1 cellular context compared by ENCODE assay signal in the genomic region with DNA sequence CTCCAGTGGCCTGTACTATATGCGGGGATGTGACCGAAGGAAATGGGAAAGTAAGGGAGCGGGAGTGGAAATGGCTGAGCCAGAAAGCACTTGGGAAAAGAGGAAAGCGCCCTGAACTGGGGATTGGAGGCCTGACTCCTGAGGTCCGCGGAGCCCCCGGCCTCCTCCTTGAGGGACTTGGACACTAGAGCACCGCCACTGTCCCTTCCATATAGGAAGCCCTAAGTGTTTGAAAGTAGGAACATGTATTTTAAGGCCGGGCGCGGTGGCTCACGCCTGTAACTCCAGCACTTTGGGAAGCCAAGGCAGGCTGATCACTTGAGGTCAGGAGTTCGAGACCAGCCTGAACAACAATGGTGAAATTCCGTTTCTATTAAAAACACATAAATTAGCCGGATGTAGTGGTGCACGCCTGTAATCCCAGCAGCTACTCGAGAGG.
TF ChIP-seq lines count a peak whose summit lies in the region.

No MANE protein-coding gene starts in this region.

TF ChIP-seq in K562, 482 proteins besides CTCF, POLR2A, EP300 and RAD21 (continued from another document and continues in another):
- TF ChIP-seq, protein P1, sequence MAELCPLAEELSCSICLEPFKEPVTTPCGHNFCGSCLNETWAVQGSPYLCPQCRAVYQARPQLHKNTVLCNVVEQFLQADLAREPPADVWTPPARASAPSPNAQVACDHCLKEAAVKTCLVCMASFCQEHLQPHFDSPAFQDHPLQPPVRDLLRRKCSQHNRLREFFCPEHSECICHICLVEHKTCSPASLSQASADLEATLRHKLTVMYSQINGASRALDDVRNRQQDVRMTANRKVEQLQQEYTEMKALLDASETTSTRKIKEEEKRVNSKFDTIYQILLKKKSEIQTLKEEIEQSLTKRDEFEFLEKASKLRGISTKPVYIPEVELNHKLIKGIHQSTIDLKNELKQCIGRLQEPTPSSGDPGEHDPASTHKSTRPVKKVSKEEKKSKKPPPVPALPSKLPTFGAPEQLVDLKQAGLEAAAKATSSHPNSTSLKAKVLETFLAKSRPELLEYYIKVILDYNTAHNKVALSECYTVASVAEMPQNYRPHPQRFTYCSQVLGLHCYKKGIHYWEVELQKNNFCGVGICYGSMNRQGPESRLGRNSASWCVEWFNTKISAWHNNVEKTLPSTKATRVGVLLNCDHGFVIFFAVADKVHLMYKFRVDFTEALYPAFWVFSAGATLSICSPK (IDR thresholded peaks at IDR 0.05; ENCODE audit: borderline replicate concordance), result 0 out of 2 replicates have a peak, but pooled peaks have one; percentile 79
- TF ChIP-seq BRD4 (IDR thresholded peaks at IDR 0.05) (0 out of 2 replicates have a peak, but pooled peaks have one; percentile 9), KLF1 (tag; IDR thresholded peaks at IDR 0.05) (peak; percentile 22; the same call in 1 of the 2 replicates), CHD4 (IDR thresholded peaks at IDR 0.05; ENCODE audit: insufficient read depth, insufficient replicate concordance, low read depth, low read length, poor library complexity, severe bottlenecking) (peak; percentile 81), PHB (CRISPR knock-in tag; IDR thresholded peaks at IDR 0.05) (no peak), LARP7 (IDR thresholded peaks at IDR 0.05) (peak; percentile 42; the same call in 1 of the 2 replicates), DNMT1 (IDR thresholded peaks at IDR 0.05) (0 out of 2 replicates have a peak, but pooled peaks have one; percentile 25), MAZ (CRISPR knock-in tag; conservative IDR thresholded peaks at IDR 0.05 in 1 of 2, IDR thresholded peaks at IDR 0.05 in 1 of 2) (peak in 1 of 2 experiments; percentile 72; a peak in 2 of 4 replicates), ZFX (CRISPR knock-in tag; IDR thresholded peaks at IDR 0.05) (peak; percentile 41; the same call in 1 of the 2 replicates), NBN (IDR thresholded peaks at IDR 0.05; ENCODE audit: low read depth) (no peak), MTA3 (IDR thresholded peaks at IDR 0.05; ENCODE audit: borderline replicate concordance) (0 out of 2 replicates have a peak, but pooled peaks have one; percentile 50), FOXJ3 (CRISPR knock-in tag; IDR thresholded peaks at IDR 0.05) (0 out of 2 replicates have a peak, but pooled peaks have one; percentile 26), LEF1 (IDR thresholded peaks at IDR 0.05) (0 out of 2 replicates have a peak, but pooled peaks have one; percentile 0), SMARCE1 (IDR thresholded peaks at IDR 0.05) (0 out of 2 replicates have a peak, but pooled peaks have one; percentile 45), POLR2B (IDR thresholded peaks at IDR 0.05; ENCODE audit: low read depth, partially characterized antibody) (peak; percentile 29), ADNP (tag; IDR thresholded peaks at IDR 0.05) (peak; percentile 87), FOXK2 (conservative IDR thresholded peaks at IDR 0.05 in 1 of 2, IDR thresholded peaks at IDR 0.05 in 1 of 2; ENCODE audit: low read depth in 2 of 2) (0 out of 4 replicates have a peak, but pooled peaks of 1 of the 2 experiments have one; percentile 6), CC2D1A (IDR thresholded peaks at IDR 0.05) (peak; percentile 52; the same call in 1 of the 2 replicates), HNRNPUL1 (IDR thresholded peaks at IDR 0.05; ENCODE audit: low read length) (no peak), EP400 (IDR thresholded peaks at IDR 0.05) (peak; percentile 49; the same call in 1 of the 2 replicates), HNRNPLL (IDR thresholded peaks at IDR 0.05; ENCODE audit: low read depth, low read length, poor library complexity, severe bottlenecking) (peak; percentile 24)
- TF ChIP-seq, protein P2, sequence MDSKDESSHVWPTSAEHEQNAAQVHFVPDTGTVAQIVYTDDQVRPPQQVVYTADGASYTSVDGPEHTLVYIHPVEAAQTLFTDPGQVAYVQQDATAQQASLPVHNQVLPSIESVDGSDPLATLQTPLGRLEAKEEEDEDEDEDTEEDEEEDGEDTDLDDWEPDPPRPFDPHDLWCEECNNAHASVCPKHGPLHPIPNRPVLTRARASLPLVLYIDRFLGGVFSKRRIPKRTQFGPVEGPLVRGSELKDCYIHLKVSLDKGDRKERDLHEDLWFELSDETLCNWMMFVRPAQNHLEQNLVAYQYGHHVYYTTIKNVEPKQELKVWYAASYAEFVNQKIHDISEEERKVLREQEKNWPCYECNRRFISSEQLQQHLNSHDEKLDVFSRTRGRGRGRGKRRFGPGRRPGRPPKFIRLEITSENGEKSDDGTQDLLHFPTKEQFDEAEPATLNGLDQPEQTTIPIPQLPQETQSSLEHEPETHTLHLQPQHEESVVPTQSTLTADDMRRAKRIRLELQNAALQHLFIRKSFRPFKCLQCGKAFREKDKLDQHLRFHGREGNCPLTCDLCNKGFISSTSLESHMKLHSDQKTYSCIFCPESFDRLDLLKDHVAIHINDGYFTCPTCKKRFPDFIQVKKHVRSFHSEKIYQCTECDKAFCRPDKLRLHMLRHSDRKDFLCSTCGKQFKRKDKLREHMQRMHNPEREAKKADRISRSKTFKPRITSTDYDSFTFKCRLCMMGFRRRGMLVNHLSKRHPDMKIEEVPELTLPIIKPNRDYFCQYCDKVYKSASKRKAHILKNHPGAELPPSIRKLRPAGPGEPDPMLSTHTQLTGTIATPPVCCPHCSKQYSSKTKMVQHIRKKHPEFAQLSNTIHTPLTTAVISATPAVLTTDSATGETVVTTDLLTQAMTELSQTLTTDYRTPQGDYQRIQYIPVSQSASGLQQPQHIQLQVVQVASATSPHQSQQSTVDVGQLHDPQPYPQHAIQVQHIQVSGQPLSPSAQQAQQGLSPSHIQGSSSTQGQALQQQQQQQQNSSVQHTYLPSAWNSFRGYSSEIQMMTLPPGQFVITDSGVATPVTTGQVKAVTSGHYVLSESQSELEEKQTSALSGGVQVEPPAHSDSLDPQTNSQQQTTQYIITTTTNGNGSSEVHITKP (IDR thresholded peaks at IDR 0.05; ENCODE audit: partially characterized antibody), result peak; percentile 68
- TF ChIP-seq, protein P3, sequence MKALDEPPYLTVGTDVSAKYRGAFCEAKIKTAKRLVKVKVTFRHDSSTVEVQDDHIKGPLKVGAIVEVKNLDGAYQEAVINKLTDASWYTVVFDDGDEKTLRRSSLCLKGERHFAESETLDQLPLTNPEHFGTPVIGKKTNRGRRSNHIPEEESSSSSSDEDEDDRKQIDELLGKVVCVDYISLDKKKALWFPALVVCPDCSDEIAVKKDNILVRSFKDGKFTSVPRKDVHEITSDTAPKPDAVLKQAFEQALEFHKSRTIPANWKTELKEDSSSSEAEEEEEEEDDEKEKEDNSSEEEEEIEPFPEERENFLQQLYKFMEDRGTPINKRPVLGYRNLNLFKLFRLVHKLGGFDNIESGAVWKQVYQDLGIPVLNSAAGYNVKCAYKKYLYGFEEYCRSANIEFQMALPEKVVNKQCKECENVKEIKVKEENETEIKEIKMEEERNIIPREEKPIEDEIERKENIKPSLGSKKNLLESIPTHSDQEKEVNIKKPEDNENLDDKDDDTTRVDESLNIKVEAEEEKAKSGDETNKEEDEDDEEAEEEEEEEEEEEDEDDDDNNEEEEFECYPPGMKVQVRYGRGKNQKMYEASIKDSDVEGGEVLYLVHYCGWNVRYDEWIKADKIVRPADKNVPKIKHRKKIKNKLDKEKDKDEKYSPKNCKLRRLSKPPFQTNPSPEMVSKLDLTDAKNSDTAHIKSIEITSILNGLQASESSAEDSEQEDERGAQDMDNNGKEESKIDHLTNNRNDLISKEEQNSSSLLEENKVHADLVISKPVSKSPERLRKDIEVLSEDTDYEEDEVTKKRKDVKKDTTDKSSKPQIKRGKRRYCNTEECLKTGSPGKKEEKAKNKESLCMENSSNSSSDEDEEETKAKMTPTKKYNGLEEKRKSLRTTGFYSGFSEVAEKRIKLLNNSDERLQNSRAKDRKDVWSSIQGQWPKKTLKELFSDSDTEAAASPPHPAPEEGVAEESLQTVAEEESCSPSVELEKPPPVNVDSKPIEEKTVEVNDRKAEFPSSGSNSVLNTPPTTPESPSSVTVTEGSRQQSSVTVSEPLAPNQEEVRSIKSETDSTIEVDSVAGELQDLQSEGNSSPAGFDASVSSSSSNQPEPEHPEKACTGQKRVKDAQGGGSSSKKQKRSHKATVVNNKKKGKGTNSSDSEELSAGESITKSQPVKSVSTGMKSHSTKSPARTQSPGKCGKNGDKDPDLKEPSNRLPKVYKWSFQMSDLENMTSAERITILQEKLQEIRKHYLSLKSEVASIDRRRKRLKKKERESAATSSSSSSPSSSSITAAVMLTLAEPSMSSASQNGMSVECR (CRISPR knock-in tag; IDR thresholded peaks at IDR 0.05), result peak; percentile 16; the same call in 1 of the 2 replicates
- TF ChIP-seq, protein P4, sequence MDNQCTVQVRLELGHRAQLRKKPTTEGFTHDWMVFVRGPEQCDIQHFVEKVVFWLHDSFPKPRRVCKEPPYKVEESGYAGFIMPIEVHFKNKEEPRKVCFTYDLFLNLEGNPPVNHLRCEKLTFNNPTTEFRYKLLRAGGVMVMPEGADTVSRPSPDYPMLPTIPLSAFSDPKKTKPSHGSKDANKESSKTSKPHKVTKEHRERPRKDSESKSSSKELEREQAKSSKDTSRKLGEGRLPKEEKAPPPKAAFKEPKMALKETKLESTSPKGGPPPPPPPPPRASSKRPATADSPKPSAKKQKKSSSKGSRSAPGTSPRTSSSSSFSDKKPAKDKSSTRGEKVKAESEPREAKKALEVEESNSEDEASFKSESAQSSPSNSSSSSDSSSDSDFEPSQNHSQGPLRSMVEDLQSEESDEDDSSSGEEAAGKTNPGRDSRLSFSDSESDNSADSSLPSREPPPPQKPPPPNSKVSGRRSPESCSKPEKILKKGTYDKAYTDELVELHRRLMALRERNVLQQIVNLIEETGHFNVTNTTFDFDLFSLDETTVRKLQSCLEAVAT (IDR thresholded peaks at IDR 0.05), result peak in 1 of 2 experiments; percentile 71; a peak in 2 of 4 replicates
- TF ChIP-seq, protein P5, sequence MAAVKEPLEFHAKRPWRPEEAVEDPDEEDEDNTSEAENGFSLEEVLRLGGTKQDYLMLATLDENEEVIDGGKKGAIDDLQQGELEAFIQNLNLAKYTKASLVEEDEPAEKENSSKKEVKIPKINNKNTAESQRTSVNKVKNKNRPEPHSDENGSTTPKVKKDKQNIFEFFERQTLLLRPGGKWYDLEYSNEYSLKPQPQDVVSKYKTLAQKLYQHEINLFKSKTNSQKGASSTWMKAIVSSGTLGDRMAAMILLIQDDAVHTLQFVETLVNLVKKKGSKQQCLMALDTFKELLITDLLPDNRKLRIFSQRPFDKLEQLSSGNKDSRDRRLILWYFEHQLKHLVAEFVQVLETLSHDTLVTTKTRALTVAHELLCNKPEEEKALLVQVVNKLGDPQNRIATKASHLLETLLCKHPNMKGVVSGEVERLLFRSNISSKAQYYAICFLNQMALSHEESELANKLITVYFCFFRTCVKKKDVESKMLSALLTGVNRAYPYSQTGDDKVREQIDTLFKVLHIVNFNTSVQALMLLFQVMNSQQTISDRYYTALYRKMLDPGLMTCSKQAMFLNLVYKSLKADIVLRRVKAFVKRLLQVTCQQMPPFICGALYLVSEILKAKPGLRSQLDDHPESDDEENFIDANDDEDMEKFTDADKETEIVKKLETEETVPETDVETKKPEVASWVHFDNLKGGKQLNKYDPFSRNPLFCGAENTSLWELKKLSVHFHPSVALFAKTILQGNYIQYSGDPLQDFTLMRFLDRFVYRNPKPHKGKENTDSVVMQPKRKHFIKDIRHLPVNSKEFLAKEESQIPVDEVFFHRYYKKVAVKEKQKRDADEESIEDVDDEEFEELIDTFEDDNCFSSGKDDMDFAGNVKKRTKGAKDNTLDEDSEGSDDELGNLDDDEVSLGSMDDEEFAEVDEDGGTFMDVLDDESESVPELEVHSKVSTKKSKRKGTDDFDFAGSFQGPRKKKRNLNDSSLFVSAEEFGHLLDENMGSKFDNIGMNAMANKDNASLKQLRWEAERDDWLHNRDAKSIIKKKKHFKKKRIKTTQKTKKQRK (IDR thresholded peaks at IDR 0.05; ENCODE audit: borderline replicate concordance, low read depth, low read length), result no peak
- TF ChIP-seq, protein P6, sequence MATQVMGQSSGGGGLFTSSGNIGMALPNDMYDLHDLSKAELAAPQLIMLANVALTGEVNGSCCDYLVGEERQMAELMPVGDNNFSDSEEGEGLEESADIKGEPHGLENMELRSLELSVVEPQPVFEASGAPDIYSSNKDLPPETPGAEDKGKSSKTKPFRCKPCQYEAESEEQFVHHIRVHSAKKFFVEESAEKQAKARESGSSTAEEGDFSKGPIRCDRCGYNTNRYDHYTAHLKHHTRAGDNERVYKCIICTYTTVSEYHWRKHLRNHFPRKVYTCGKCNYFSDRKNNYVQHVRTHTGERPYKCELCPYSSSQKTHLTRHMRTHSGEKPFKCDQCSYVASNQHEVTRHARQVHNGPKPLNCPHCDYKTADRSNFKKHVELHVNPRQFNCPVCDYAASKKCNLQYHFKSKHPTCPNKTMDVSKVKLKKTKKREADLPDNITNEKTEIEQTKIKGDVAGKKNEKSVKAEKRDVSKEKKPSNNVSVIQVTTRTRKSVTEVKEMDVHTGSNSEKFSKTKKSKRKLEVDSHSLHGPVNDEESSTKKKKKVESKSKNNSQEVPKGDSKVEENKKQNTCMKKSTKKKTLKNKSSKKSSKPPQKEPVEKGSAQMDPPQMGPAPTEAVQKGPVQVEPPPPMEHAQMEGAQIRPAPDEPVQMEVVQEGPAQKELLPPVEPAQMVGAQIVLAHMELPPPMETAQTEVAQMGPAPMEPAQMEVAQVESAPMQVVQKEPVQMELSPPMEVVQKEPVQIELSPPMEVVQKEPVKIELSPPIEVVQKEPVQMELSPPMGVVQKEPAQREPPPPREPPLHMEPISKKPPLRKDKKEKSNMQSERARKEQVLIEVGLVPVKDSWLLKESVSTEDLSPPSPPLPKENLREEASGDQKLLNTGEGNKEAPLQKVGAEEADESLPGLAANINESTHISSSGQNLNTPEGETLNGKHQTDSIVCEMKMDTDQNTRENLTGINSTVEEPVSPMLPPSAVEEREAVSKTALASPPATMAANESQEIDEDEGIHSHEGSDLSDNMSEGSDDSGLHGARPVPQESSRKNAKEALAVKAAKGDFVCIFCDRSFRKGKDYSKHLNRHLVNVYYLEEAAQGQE (CRISPR knock-in tag; IDR thresholded peaks at IDR 0.05; ENCODE audit: low read depth), result no peak
- TF ChIP-seq, protein P7, sequence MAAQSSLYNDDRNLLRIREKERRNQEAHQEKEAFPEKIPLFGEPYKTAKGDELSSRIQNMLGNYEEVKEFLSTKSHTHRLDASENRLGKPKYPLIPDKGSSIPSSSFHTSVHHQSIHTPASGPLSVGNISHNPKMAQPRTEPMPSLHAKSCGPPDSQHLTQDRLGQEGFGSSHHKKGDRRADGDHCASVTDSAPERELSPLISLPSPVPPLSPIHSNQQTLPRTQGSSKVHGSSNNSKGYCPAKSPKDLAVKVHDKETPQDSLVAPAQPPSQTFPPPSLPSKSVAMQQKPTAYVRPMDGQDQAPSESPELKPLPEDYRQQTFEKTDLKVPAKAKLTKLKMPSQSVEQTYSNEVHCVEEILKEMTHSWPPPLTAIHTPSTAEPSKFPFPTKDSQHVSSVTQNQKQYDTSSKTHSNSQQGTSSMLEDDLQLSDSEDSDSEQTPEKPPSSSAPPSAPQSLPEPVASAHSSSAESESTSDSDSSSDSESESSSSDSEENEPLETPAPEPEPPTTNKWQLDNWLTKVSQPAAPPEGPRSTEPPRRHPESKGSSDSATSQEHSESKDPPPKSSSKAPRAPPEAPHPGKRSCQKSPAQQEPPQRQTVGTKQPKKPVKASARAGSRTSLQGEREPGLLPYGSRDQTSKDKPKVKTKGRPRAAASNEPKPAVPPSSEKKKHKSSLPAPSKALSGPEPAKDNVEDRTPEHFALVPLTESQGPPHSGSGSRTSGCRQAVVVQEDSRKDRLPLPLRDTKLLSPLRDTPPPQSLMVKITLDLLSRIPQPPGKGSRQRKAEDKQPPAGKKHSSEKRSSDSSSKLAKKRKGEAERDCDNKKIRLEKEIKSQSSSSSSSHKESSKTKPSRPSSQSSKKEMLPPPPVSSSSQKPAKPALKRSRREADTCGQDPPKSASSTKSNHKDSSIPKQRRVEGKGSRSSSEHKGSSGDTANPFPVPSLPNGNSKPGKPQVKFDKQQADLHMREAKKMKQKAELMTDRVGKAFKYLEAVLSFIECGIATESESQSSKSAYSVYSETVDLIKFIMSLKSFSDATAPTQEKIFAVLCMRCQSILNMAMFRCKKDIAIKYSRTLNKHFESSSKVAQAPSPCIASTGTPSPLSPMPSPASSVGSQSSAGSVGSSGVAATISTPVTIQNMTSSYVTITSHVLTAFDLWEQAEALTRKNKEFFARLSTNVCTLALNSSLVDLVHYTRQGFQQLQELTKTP (IDR thresholded peaks at IDR 0.05; ENCODE audit: low read depth in 1 of 2, partially characterized antibody in 2 of 2), result peak in 1 of 2 experiments; percentile 77
